ENCODE assay signal across 23 cellular contexts in the genomic region with DNA sequence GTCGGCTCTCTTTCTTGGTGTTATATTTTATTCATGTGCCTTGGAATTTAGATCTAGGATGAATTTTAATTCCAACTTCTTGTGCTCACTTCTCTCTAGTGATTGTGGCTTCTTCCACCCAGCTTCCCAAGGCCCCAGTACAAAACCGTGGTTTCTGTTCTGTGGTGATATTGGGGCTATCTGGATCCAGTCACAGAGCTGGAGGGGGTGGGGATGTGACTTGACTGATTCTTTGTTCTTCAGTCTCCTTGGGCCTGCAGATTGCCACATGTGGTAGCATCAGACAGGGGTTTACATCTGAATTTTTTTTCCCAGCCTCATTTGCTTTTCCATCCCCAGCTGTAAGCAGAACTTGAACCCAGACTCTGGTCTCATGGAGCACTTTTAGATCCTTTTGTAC.
A peak's percentile ranks its signal among the peaks of the same experiment; 100 is the strongest.
DNase-seq lines count a peak whose midpoint lies in the region; ATAC-seq and TF ChIP-seq lines count a peak whose summit lies in the region.
"Had no signal": no experiment of that assay in that cellular context is flagged by ENCODE, and none has a peak within 500 bp of the region (broad histone marks: within the 10 kb centered on the region; RNA-seq: fewer than 3 reads in every experiment).

No MANE protein-coding gene starts in this region.

- H3K27me3 Mint-ChIP-seq in activated CD4-positive, alpha-beta T cell treated with anti-CD3 and anti-CD28 coated beads, Interleukin-2, amount 10 ng/mL, durations not matched to agents 24 days and 14 days = peaks cover 11% of the 10 kb centered on the region
- peaks cover 4% of the 10 kb centered on the region for H3K27me3 Mint-ChIP-seq in activated CD8-positive, alpha-beta T cell treated with anti-CD3 and anti-CD28 coated beads, Interleukin-2, amount 10 ng/mL, durations not matched to agents 7 days and 5 days (ENCODE audit: low read depth)

- H3K79me2 ChIP-seq in osteoblast (ENCODE audit: insufficient read depth, low read length) = no peaks in the 10 kb centered on the region

- no peak for ATAC-seq in activated CD8-positive, alpha-beta T cell treated with anti-CD3 and anti-CD28 coated beads, Interleukin-2, amount 10 ng/mL, durations not matched to agents 7 days and 5 days
- no peak for ATAC-seq in body of pancreas
- ATAC-seq: A549; CD8-positive, alpha-beta T cell; GM12878 had no signal

- no peaks in the 10 kb centered on the region for H4K20me1 ChIP-seq in osteoblast (ENCODE audit: insufficient read depth, low read length)
- H4K20me1 ChIP-seq: BLaER1 treated with 17β-estradiol and CSF1 and Interleukin-3, amounts not matched to agents 10 nM and 100 nM had no signal

- WGBS in body of pancreas, 2 donors = 84 to 90% methylated on average over 2 of the region's 2 CpGs

- no peak overlapping the region for H3K27ac Mint-ChIP-seq in activated CD4-positive, alpha-beta T cell treated with anti-CD3 and anti-CD28 coated beads, Interleukin-2, amount 10 ng/mL, durations not matched to agents 24 days and 14 days
- no peak overlapping the region for H3K27ac Mint-ChIP-seq in activated CD8-positive, alpha-beta T cell treated with anti-CD3 and anti-CD28 coated beads, Interleukin-2, amount 10 ng/mL, durations not matched to agents 7 days and 5 days
- H3K27ac Mint-ChIP-seq: B cell; CD4-positive, alpha-beta T cell; CD8-positive, alpha-beta T cell had no signal

- H3K4me3 ChIP-seq in osteoblast (ENCODE audit: insufficient read depth, low read length) = no peak overlapping the region
- no peak overlapping the region for H3K4me3 ChIP-seq in dorsolateral prefrontal cortex
- no peak overlapping the region for H3K4me3 ChIP-seq in body of pancreas
- H3K4me3 ChIP-seq: A549; BLaER1 treated with 17β-estradiol and CSF1 and Interleukin-3, amounts not matched to agents 10 nM and 100 nM; GM12878 had no signal

- CTCF ChIA-PET in activated CD8-positive, alpha-beta T cell treated with anti-CD3 and anti-CD28 coated beads, Interleukin-2, amount 10 ng/mL, durations not matched to agents 7 days and 5 days (lab: Charles Lee) = no interaction called here

- H3K9me3 ChIP-seq in osteoblast (ENCODE audit: low read depth, low read length) (no peaks in the 10 kb centered on the region), body of pancreas (no peaks in the 10 kb centered on the region)
- H3K9me3 ChIP-seq: A549; BLaER1 treated with 17β-estradiol and CSF1 and Interleukin-3, amounts not matched to agents 10 nM and 100 nM; Caco-2 had no signal

- H2AFZ ChIP-seq in osteoblast (ENCODE audit: low read length) = no peak overlapping the region

- H3K9me3 Mint-ChIP-seq in activated CD4-positive, alpha-beta T cell treated with anti-CD3 and anti-CD28 coated beads, Interleukin-2, amount 10 ng/mL, durations not matched to agents 24 days and 14 days = no peaks in the 10 kb centered on the region
- H3K9me3 Mint-ChIP-seq in activated CD8-positive, alpha-beta T cell treated with anti-CD3 and anti-CD28 coated beads, Interleukin-2, amount 10 ng/mL, durations not matched to agents 7 days and 5 days (ENCODE audit: insufficient read depth) = no peaks in the 10 kb centered on the region
- H3K9me3 Mint-ChIP-seq: CD4-positive, alpha-beta T cell; CD8-positive, alpha-beta T cell had no signal

- H3K36me3 ChIP-seq in osteoblast (ENCODE audit: insufficient read depth, low read length) = no peaks in the 10 kb centered on the region
- no peaks in the 10 kb centered on the region for H3K36me3 ChIP-seq in body of pancreas (replicated peaks in 1 of 2; ENCODE audit: insufficient read depth in 1 of 2, low read depth in 2 of 2)
- H3K36me3 ChIP-seq: BLaER1 treated with 17β-estradiol and CSF1 and Interleukin-3, amounts not matched to agents 10 nM and 100 nM had no signal

- TF ChIP-seq CTCF in osteoblast (IDR thresholded peaks at IDR 0.05; ENCODE audit: extremely low read depth, low read depth, low read length) = no peak
- TF ChIP-seq CTCF in dorsolateral prefrontal cortex (IDR thresholded peaks at IDR 0.05 in 54 of 56, conservative IDR thresholded peaks at IDR 0.05 in 2 of 56; ENCODE audit: low read depth in 1 of 56, partially characterized antibody in 56 of 56) = no peak
- TF ChIP-seq CTCF in body of pancreas (IDR thresholded peaks at IDR 0.05) = no peak

- DNase-seq in activated CD4-positive, alpha-beta T cell treated with anti-CD3 and anti-CD28 coated beads, Interleukin-2, amount 10 ng/mL, durations not matched to agents 24 days and 14 days = peak; percentile 25
- DNase-seq in activated CD4-positive, alpha-beta T cell treated with anti-CD3 and anti-CD28 coated beads for 1 hour = no peak
- DNase-seq in caudate nucleus (lab: John Stamatoyannopoulos, UW) = no peak
- peak; percentile 10 for DNase-seq in osteoblast (ENCODE audit: insufficient read length, low spot score, missing footprints)
- DNase-seq in dorsolateral prefrontal cortex = no peak
- DNase-seq in activated CD8-positive, alpha-beta T cell treated with anti-CD3 and anti-CD28 coated beads, Interleukin-2, amount 10 ng/mL, durations not matched to agents 7 days and 5 days = no peak
- DNase-seq in body of pancreas = no peak
- DNase-seq: AML-193; Caco-2; Calu3; CD4-positive, alpha-beta T cell; CD8-positive, alpha-beta T cell; DMS79; DND-41; EL; GDM1 had no signal

- no peaks in the 10 kb centered on the region for H3K4me1 Mint-ChIP-seq in activated CD4-positive, alpha-beta T cell treated with anti-CD3 and anti-CD28 coated beads, Interleukin-2, amount 10 ng/mL, durations not matched to agents 24 days and 14 days
- H3K4me1 Mint-ChIP-seq in activated CD8-positive, alpha-beta T cell treated with anti-CD3 and anti-CD28 coated beads, Interleukin-2, amount 10 ng/mL, durations not matched to agents 7 days and 5 days (ENCODE audit: low read depth) = no peaks in the 10 kb centered on the region
- H3K4me1 Mint-ChIP-seq: B cell had no signal

- POLR2A ChIA-PET in activated CD8-positive, alpha-beta T cell treated with anti-CD3 and anti-CD28 coated beads, Interleukin-2, amount 10 ng/mL, durations not matched to agents 7 days and 5 days (lab: Charles Lee) = interaction anchor here (0.6 kb wide), 1 partner anchor 10 kb away, joined by 3 read pairs; no protein-coding TSS in a partner anchor

- H3K27me3 ChIP-seq in osteoblast (ENCODE audit: insufficient read depth, low read length) (no peaks in the 10 kb centered on the region), dorsolateral prefrontal cortex (no peaks in the 10 kb centered on the region), body of pancreas (no peaks in the 10 kb centered on the region)
- H3K27me3 ChIP-seq: BLaER1 treated with 17β-estradiol and CSF1 and Interleukin-3, amounts not matched to agents 10 nM and 100 nM had no signal

- no peak for TF ChIP-seq POLR2A in body of pancreas (IDR thresholded peaks at IDR 0.05)

- no peak overlapping the region for H3K4me3 Mint-ChIP-seq in activated CD4-positive, alpha-beta T cell treated with anti-CD3 and anti-CD28 coated beads, Interleukin-2, amount 10 ng/mL, durations not matched to agents 24 days and 14 days
- H3K4me3 Mint-ChIP-seq in activated CD8-positive, alpha-beta T cell treated with anti-CD3 and anti-CD28 coated beads, Interleukin-2, amount 10 ng/mL, durations not matched to agents 7 days and 5 days = no peak overlapping the region
- H3K4me3 Mint-ChIP-seq: B cell; CD4-positive, alpha-beta T cell; CD8-positive, alpha-beta T cell had no signal

- intact Hi-C loops in activated CD4-positive, alpha-beta T cell treated with anti-CD3 and anti-CD28 coated beads, Interleukin-2, amount 10 ng/mL, durations not matched to agents 24 days and 14 days (cut with micrococcal nuclease) = no loop called here
- intact Hi-C loops in dorsolateral prefrontal cortex (cut with DNase I) = loop anchor here in 1 of 2 donors (5.0 kb wide), 1 partner anchor 43 kb away; no protein-coding TSS in a partner anchor
- intact Hi-C loops in body of pancreas (cut with DNase I) = loop anchor here (5.0 to 10.0 kb wide), 2 partner anchors 118 to 301 kb away; no protein-coding TSS in a partner anchor

- H3K36me3 Mint-ChIP-seq in activated CD4-positive, alpha-beta T cell treated with anti-CD3 and anti-CD28 coated beads, Interleukin-2, amount 10 ng/mL, durations not matched to agents 24 days and 14 days (ENCODE audit: low read depth) = no peaks in the 10 kb centered on the region
- H3K36me3 Mint-ChIP-seq in activated CD8-positive, alpha-beta T cell treated with anti-CD3 and anti-CD28 coated beads, Interleukin-2, amount 10 ng/mL, durations not matched to agents 7 days and 5 days (ENCODE audit: low read depth) = no peaks in the 10 kb centered on the region
- H3K36me3 Mint-ChIP-seq: CD8-positive, alpha-beta T cell had no signal

- H3K27ac ChIP-seq in caudate nucleus (ENCODE audit: low read depth, low read length) (peak overlapping the region; percentile 32), osteoblast (ENCODE audit: low read depth, low read length) (no peak overlapping the region), temporal lobe (ENCODE audit: low read depth, low read length) (peak overlapping the region; percentile 39), dorsolateral prefrontal cortex (peak overlapping the region in 25 of 59 donors; percentile 1 to 99 (median 41)), body of pancreas (no peak overlapping the region)
- H3K27ac ChIP-seq: 22Rv1; A549; BLaER1 treated with 17β-estradiol and CSF1 and Interleukin-3, amounts not matched to agents 10 nM and 100 nM; C4-2B had no signal

- H3K4me1 ChIP-seq in osteoblast (ENCODE audit: insufficient read depth, low read length) (no peaks in the 10 kb centered on the region), body of pancreas (no peaks in the 10 kb centered on the region)
- H3K4me1 ChIP-seq: A549; BLaER1 treated with 17β-estradiol and CSF1 and Interleukin-3, amounts not matched to agents 10 nM and 100 nM; Caco-2 had no signal

- no peak overlapping the region for H3K4me2 ChIP-seq in osteoblast (ENCODE audit: insufficient read depth, low read length)
- H3K4me2 ChIP-seq: A549; BLaER1 treated with 17β-estradiol and CSF1 and Interleukin-3, amounts not matched to agents 10 nM and 100 nM had no signal

Comparison
In these comparisons a context has a peak if more than half of its experiments do, and no peak if none do; other contexts are left out.
1. DNase-seq: peak in activated CD4-positive, alpha-beta T cell treated with anti-CD3 and anti-CD28 coated beads, Interleukin-2, amount 10 ng/mL, durations not matched to agents 24 days and 14 days (single experiment) and osteoblast (single experiment); none in activated CD4-positive, alpha-beta T cell treated with anti-CD3 and anti-CD28 coated beads for 1 hour (single experiment), caudate nucleus (0 of 61), dorsolateral prefrontal cortex (0 of 10), activated CD8-positive, alpha-beta T cell treated with anti-CD3 and anti-CD28 coated beads, Interleukin-2, amount 10 ng/mL, durations not matched to agents 7 days and 5 days (single experiment) and body of pancreas (0 of 4).
2. H3K27ac ChIP-seq: peak in caudate nucleus (single experiment) and temporal lobe (single experiment); none in osteoblast (single experiment) and body of pancreas (0 of 4).